Comparison of ENCODE assay signal across 14 cellular contexts in the genomic region with DNA sequence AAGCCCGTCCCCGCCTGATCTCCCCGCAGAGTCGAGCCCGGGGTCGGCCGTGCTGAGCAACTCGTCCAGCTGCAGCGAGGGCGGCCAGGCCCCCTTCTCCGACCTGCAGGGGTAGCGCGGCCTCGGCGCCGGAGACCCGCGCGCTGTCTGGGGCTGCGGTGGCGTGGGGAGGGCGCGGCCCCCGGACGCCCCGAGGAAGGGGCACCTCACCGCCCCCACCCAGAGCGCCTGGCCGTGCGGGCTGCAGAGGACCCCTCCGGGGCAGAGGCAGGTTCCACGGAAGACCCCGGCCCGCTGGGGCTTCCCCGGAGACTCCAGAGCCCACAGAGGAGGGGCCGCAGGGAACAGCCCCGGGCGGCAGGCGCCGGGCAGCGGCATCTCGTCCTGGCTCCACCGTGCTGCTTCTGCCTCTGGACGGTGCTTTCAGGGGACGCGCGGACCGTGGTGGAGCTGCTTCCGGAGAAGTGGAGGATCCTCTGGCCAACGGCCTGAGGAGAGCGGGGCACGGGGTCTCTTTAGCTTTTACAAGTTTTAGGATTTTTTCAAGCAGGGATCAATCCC. TPM values are rescaled to one million over a fixed set of nuclear protein-coding genes. Genes with fewer than 3 reads are reported as not detected.
DNase-seq lines count a peak whose midpoint lies in the region; ATAC-seq and TF ChIP-seq lines count a peak whose summit lies in the region.
"Had no signal": no experiment of that assay in that cellular context is flagged by ENCODE, and none has a peak within 500 bp of the region (broad histone marks: within the 10 kb centered on the region; RNA-seq: fewer than 3 reads in every experiment).

No MANE protein-coding gene starts in this region.

- no peak overlapping the region for H3K27ac Mint-ChIP-seq in stimulated activated naive CD8-positive, alpha-beta T cell treated with anti-CD3 and anti-CD28 coated beads, Interleukin-15, amount 100 ng/mL, for 72 hours
- H3K27ac Mint-ChIP-seq: CD4-positive, alpha-beta T cell; IgD-negative memory B cell had no signal

- WGBS in testis, 2 donors, result 64 to 80% methylated on average over 11 to 52 of the region's 52 CpGs

- no peak overlapping the region for H3K4me3 Mint-ChIP-seq in stimulated activated naive CD8-positive, alpha-beta T cell treated with anti-CD3 and anti-CD28 coated beads, Interleukin-15, amount 100 ng/mL, for 72 hours
- H3K4me3 Mint-ChIP-seq: CD4-positive, alpha-beta T cell; IgD-negative memory B cell had no signal

- H3K27me3 Mint-ChIP-seq in stimulated activated naive CD8-positive, alpha-beta T cell treated with anti-CD3 and anti-CD28 coated beads, Interleukin-15, amount 100 ng/mL, for 72 hours, result no peaks in the 10 kb centered on the region
- H3K27me3 Mint-ChIP-seq: CD4-positive, alpha-beta T cell; IgD-negative memory B cell had no signal

- intact Hi-C loops in testis (cut with DNase I; ENCODE audit: low total_unique reads), result no loop called here

- in situ Hi-C loops in GM13976 (cut with MboI; ENCODE audit: low sequenced_read_pairs, unreplicated experiment), result no loop called here

- no peak for DNase-seq in stimulated activated naive CD8-positive, alpha-beta T cell treated with anti-CD3 and anti-CD28 coated beads, Interleukin-15, amount 100 ng/mL, for 72 hours
- DNase-seq in stimulated activated naive CD8-positive, alpha-beta T cell treated with anti-CD3 and anti-CD28 coated beads, Interleukin-15, Interleukin-2, amounts not matched to agents 100 U/mL and 50 U/mL, for 24 hours, result no peak
- DNase-seq in testis, result no peak
- DNase-seq in GM13976 (ENCODE audit: low spot score), result no peak
- DNase-seq: ACHN; BE2C; C1 segment of cervical spinal cord; Caco-2; CD4-positive, alpha-beta T cell; GDM1 had no signal

- H3K9me3 ChIP-seq in testis, result no peaks in the 10 kb centered on the region
- H3K9me3 ChIP-seq: BE2C, Caco-2, HAP-1 had no signal

- H3K4me3 ChIP-seq in testis, result peak overlapping the region; percentile 29 to 44
- H3K4me3 ChIP-seq: HAP-1 had no signal

- H3K27me3 ChIP-seq in testis, result no peaks in the 10 kb centered on the region
- H3K27me3 ChIP-seq: BE2C had no signal

- no peaks in the 10 kb centered on the region for H3K36me3 ChIP-seq in testis (ENCODE audit: low read depth, missing control alignments)
- H3K36me3 ChIP-seq: BE2C, HAP-1 had no signal

- ATAC-seq in stimulated activated naive CD8-positive, alpha-beta T cell treated with anti-CD3 and anti-CD28 coated beads, Interleukin-15, amount 100 ng/mL, for 72 hours, result peak; percentile 79
- ATAC-seq in stimulated activated naive CD8-positive, alpha-beta T cell treated with anti-CD3 and anti-CD28 coated beads, Interleukin-15, Interleukin-2, amounts not matched to agents 100 U/mL and 50 U/mL, for 24 hours, result no peak
- ATAC-seq in esophagus mucosa (peak; percentile 14), GM21717 (IDR thresholded peaks at IDR 0.05; ENCODE audit: unreplicated experiment) (no peak)

- no peaks in the 10 kb centered on the region for H3K9me3 Mint-ChIP-seq in stimulated activated naive CD8-positive, alpha-beta T cell treated with anti-CD3 and anti-CD28 coated beads, Interleukin-15, amount 100 ng/mL, for 72 hours
- H3K9me3 Mint-ChIP-seq: CD4-positive, alpha-beta T cell; IgD-negative memory B cell had no signal

- TF ChIP-seq CTCF in testis (IDR thresholded peaks at IDR 0.05) (no peak), GM13976 (IDR thresholded peaks at IDR 0.05; ENCODE audit: borderline replicate concordance, control extremely low read depth, extremely low read depth, insufficient read depth, missing control alignments) (no peak)

- TF ChIP-seq POLR2A in testis (IDR thresholded peaks at IDR 0.05), result no peak

- H3K4me1 Mint-ChIP-seq in stimulated activated naive CD8-positive, alpha-beta T cell treated with anti-CD3 and anti-CD28 coated beads, Interleukin-15, amount 100 ng/mL, for 72 hours, result no peaks in the 10 kb centered on the region
- H3K4me1 Mint-ChIP-seq: IgD-negative memory B cell had no signal

- no peaks in the 10 kb centered on the region for H3K4me1 ChIP-seq in testis
- H3K4me1 ChIP-seq: BE2C had no signal

- H3K27ac ChIP-seq in testis, result no peak overlapping the region

RNA-seq across cellular contexts. Expression of a gene that starts 8.8 kb away (rescaled TPM):
- total RNA-seq in esophagus mucosa (not detected), testis (1 to 10 TPM; 2.4 to 4.9 TPM)
- polyA plus RNA-seq in testis (ENCODE audit: insufficient read depth, low read depth, low replicate concordance), result 2.2 TPM
- total RNA-seq: CD4-positive, alpha-beta T cell had no signal
- polyA plus RNA-seq: IgD-negative memory B cell had no signal

RNA-seq across cellular contexts. Expression of a gene that starts 25.8 kb away (rescaled TPM):
- total RNA-seq in esophagus mucosa, result 0.56 TPM
- 10 to 100 TPM; 19.9 to 33.7 TPM for total RNA-seq in testis
- polyA plus RNA-seq in testis (ENCODE audit: insufficient read depth, low read depth, low replicate concordance), result 31.9 TPM
- total RNA-seq: CD4-positive, alpha-beta T cell had no signal
- polyA plus RNA-seq: IgD-negative memory B cell had no signal

Comparison
In these comparisons a context has a peak if more than half of its experiments do, and no peak if none do; other contexts are left out.
1. ATAC-seq: peak in stimulated activated naive CD8-positive, alpha-beta T cell treated with anti-CD3 and anti-CD28 coated beads, Interleukin-15, amount 100 ng/mL, for 72 hours (single experiment) and esophagus mucosa (single experiment); none in stimulated activated naive CD8-positive, alpha-beta T cell treated with anti-CD3 and anti-CD28 coated beads, Interleukin-15, Interleukin-2, amounts not matched to agents 100 U/mL and 50 U/mL, for 24 hours (single experiment) and GM21717 (single experiment).
2. RNA of a gene that starts 25.8 kb away (total RNA-seq): 19.9 to 33.7 TPM in testis; 0.56 TPM in esophagus mucosa (single experiment); every median in the first group is over 10 times any median in the second.